9 cellular contexts compared by ENCODE assay signal in genomic region chr17:57357830-57358426, GRCh38.
DNase-seq lines count a peak whose midpoint lies in the region; ATAC-seq, FAIRE-seq and TF ChIP-seq lines count a peak whose summit lies in the region.
"Had no signal": no experiment of that assay in that cellular context is flagged by ENCODE, and none has a peak within 500 bp of the region (broad histone marks: within the 10 kb centered on the region; RNA-seq: fewer than 3 reads in every experiment).

No MANE protein-coding gene starts in this region.

- H3K9me3 ChIP-seq in OCI-LY1 (ENCODE audit: low read length), result no peaks in the 10 kb centered on the region

- H3K36me3 ChIP-seq in OCI-LY1 (ENCODE audit: insufficient read depth, low read length), result peaks cover 13% of the 10 kb centered on the region; the same call in 1 of the 2 replicates

- no peaks in the 10 kb centered on the region for H4K20me1 ChIP-seq in OCI-LY1 (ENCODE audit: insufficient read depth, low read length)

- peak overlapping the region; percentile 99 for H3K27ac ChIP-seq in OCI-LY1 (ENCODE audit: low read depth, low read length, poor library complexity, severe bottlenecking)

- no peak for DNase-seq in GM12891 (ENCODE audit: insufficient read length, low spot score)
- DNase-seq in myocyte (ENCODE audit: low read depth), result peak; percentile 45
- no peak for DNase-seq in epidermal melanocyte (ENCODE audit: insufficient read length, low spot score)
- no peak for DNase-seq in left lobe of liver (ENCODE audit: low spot score)
- no peak for DNase-seq in cerebellum (ENCODE audit: low spot score)
- DNase-seq in NOMO-1 treated with DMSO at 0.1 percent for 48 hours (lab: John Stamatoyannopoulos, UW; ENCODE audit: unreplicated experiment), result no peak
- DNase-seq: stimulated activated CD4-positive, alpha-beta T cell treated with anti-CD3 and anti-CD28 coated beads, Interleukin-12 subunit alpha, Interleukin-12 subunit beta, amount 100 ng/mL, for 4 hours had no signal

- H3K4me1 ChIP-seq in OCI-LY1 (ENCODE audit: insufficient read depth, low read length, severe bottlenecking), result peaks cover 82% of the 10 kb centered on the region

- peak overlapping the region; percentile 67 for H3K4me2 ChIP-seq in OCI-LY1 (ENCODE audit: low read length)

- peak overlapping the region; percentile 54 for H3K4me3 ChIP-seq in OCI-LY1 (ENCODE audit: low read depth, low read length, poor library complexity, severe bottlenecking)

- peak overlapping the region; percentile 92 for H3K9ac ChIP-seq in OCI-LY1 (ENCODE audit: low read length)

- TF ChIP-seq CTCF in OCI-LY1 (IDR thresholded peaks at IDR 0.05; ENCODE audit: low read length), result no peak

- peak; percentile 55 for FAIRE-seq in GM12891 (lab: Jason Lieb, UNC)

- ATAC-seq in GM21529 (IDR thresholded peaks at IDR 0.05; ENCODE audit: unreplicated experiment) (peak; percentile 69), left lobe of liver (no peak)

- H2AFZ ChIP-seq in OCI-LY1 (ENCODE audit: low read length), result no peak overlapping the region

- H3F3A ChIP-seq in OCI-LY1 (ENCODE audit: insufficient read depth, low read length), result no peaks in the 10 kb centered on the region

- peaks cover 59% of the 10 kb centered on the region for H3K79me2 ChIP-seq in OCI-LY1 (ENCODE audit: insufficient read depth, low read length)

- no peaks in the 10 kb centered on the region for H3K9me2 ChIP-seq in OCI-LY1 (ENCODE audit: low read depth, low read length)

- no peaks in the 10 kb centered on the region for H3K27me3 ChIP-seq in OCI-LY1 (ENCODE audit: insufficient read depth, low read length)

- no peak for TF ChIP-seq POLR2A in GM12891 (IDR thresholded peaks at IDR 0.05; ENCODE audit: low read depth, low read length)

TF ChIP-seq in GM12891, 5 proteins besides CTCF, POLR2A, EP300 and RAD21:
- no peak for TF ChIP-seq TAF1 (IDR thresholded peaks at IDR 0.05; ENCODE audit: low read depth, low read length)
- no peak for TF ChIP-seq POU2F2 (IDR thresholded peaks at IDR 0.05; ENCODE audit: low read depth, low read length)
- TF ChIP-seq PAX5 (IDR thresholded peaks at IDR 0.05; ENCODE audit: insufficient read depth, low read length, severe bottlenecking), result no peak
- no peak for TF ChIP-seq SPI1 (IDR thresholded peaks at IDR 0.05; ENCODE audit: low read depth, low read length)
- TF ChIP-seq POLR2AphosphoS5 (IDR thresholded peaks at IDR 0.05; ENCODE audit: low read depth, low read length), result no peak
TF ChIP-seq in GM12891: peak in this region for 0.
